ENCODE assay signal across 17 cellular contexts in the genomic region with DNA sequence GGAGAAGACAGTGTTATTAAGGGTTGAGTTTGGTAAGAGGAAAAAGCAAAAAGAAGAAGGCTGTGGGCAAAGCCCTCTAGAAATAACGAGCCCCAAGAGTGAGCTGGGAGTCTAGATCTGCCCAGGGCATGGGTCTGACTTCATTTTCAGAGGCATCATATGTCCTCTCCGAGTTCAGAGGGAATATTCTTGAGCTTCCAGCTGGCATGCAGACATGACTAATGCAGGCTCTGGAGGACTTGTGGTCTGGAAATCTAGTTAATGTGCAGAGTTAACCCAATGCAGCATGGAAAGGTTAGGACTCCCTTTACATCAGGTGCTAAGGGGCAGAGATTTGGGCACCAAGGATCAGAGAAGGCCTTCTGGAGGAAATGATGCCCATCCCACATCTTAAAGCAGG. TPM values are rescaled to one million over a fixed set of nuclear protein-coding genes. Genes with fewer than 3 reads are reported as not detected.
DNase-seq lines count a peak whose midpoint lies in the region; ATAC-seq and TF ChIP-seq lines count a peak whose summit lies in the region.
"Had no signal": no experiment of that assay in that cellular context is flagged by ENCODE, and none has a peak within 500 bp of the region (broad histone marks: within the 10 kb centered on the region; RNA-seq: fewer than 3 reads in every experiment).

No MANE protein-coding gene starts in this region.

- no peak for TF ChIP-seq POLR2A in suprapubic skin (IDR thresholded peaks at IDR 0.05)

- no peaks in the 10 kb centered on the region for H3K4me1 Mint-ChIP-seq in T-helper 2 cell treated with Interferon-gamma antibody and Interleukin-4, amounts not matched to agents 5 μg/mL and 100 μg/mL, for 36 hours (ENCODE audit: low read depth)
- H3K4me1 Mint-ChIP-seq: CD8-positive, alpha-beta memory T cell had no signal

- DNase-seq in ELR (ENCODE audit: low read depth): peak; percentile 77
- DNase-seq in dedifferentiated amniotic fluid mesenchymal stem cell (ENCODE audit: extremely low spot score): peak; percentile 64
- DNase-seq in non-pigmented ciliary epithelial cell (ENCODE audit: low read depth): peak; percentile 57
- no peak for DNase-seq in suprapubic skin (ENCODE audit: low spot score in 2 of 2)
- no peak for DNase-seq in substantia nigra (lab: John Stamatoyannopoulos, UW)
- DNase-seq in T-helper 2 cell treated with Interferon-gamma antibody and Interleukin-4, amounts not matched to agents 5 μg/mL and 100 μg/mL, for 36 hours (ENCODE audit: low spot score): no peak
- DNase-seq: activated naive CD4-positive, alpha-beta T cell; CD8-positive, alpha-beta memory T cell; NCI-H1417; NCI-H526 treated with DMSO at 0.1 percent for 48 hours; Right ventricle myocardium superior; stimulated activated CD4-positive, alpha-beta T cell treated with anti-CD3 and anti-CD28 coated beads, Interleukin-4, amount 100 ng/mL, for 4 hours; stimulated activated naive CD8-positive, alpha-beta T cell treated with anti-CD3 and anti-CD28 coated beads, Interleukin-15, Interleukin-2, amounts not matched to agents 100 U/mL and 50 U/mL, for 24 hours had no signal

- no peaks in the 10 kb centered on the region for H3K27me3 Mint-ChIP-seq in T-helper 2 cell treated with Interferon-gamma antibody and Interleukin-4, amounts not matched to agents 5 μg/mL and 100 μg/mL, for 36 hours (ENCODE audit: low read depth)

- H3K27me3 ChIP-seq in OCI-LY3 (ENCODE audit: low read depth, low read length) (no peaks in the 10 kb centered on the region), suprapubic skin (no peaks in the 10 kb centered on the region)
- H3K27me3 ChIP-seq: esophagus muscularis mucosa had no signal

- H3K9ac ChIP-seq in OCI-LY3 (ENCODE audit: low read length): no peak overlapping the region

- H3K4me2 ChIP-seq in OCI-LY3 (ENCODE audit: low read length): no peak overlapping the region

- no peak overlapping the region for H3K27ac Mint-ChIP-seq in T-helper 2 cell treated with Interferon-gamma antibody and Interleukin-4, amounts not matched to agents 5 μg/mL and 100 μg/mL, for 36 hours
- H3K27ac Mint-ChIP-seq: CD8-positive, alpha-beta memory T cell had no signal

- H3K4me1 ChIP-seq in OCI-LY3 (ENCODE audit: low read length) (no peaks in the 10 kb centered on the region), suprapubic skin (no peaks in the 10 kb centered on the region)
- H3K4me1 ChIP-seq: esophagus muscularis mucosa had no signal

- no peaks in the 10 kb centered on the region for H3K36me3 Mint-ChIP-seq in T-helper 2 cell treated with Interferon-gamma antibody and Interleukin-4, amounts not matched to agents 5 μg/mL and 100 μg/mL, for 36 hours (ENCODE audit: low read depth)

- TF ChIP-seq CTCF in OCI-LY3 (IDR thresholded peaks at IDR 0.05; ENCODE audit: low read depth, low read length) (0 out of 2 replicates have a peak, but pooled peaks have one; percentile 1), suprapubic skin (IDR thresholded peaks at IDR 0.05) (no peak)

- no peaks in the 10 kb centered on the region for H3K79me2 ChIP-seq in OCI-LY3 (ENCODE audit: low read length)

- no peak overlapping the region for H3K4me3 Mint-ChIP-seq in T-helper 2 cell treated with Interferon-gamma antibody and Interleukin-4, amounts not matched to agents 5 μg/mL and 100 μg/mL, for 36 hours
- H3K4me3 Mint-ChIP-seq: CD8-positive, alpha-beta memory T cell had no signal

- H4K20me1 ChIP-seq in OCI-LY3 (ENCODE audit: insufficient read depth, low read length): no peaks in the 10 kb centered on the region

- H3K4me3 ChIP-seq in OCI-LY3 (ENCODE audit: low read length) (no peak overlapping the region), suprapubic skin (no peak overlapping the region)
- H3K4me3 ChIP-seq: esophagus muscularis mucosa had no signal

- ATAC-seq in HG03378 (IDR thresholded peaks at IDR 0.05; ENCODE audit: unreplicated experiment): no peak
- ATAC-seq: stimulated activated naive CD8-positive, alpha-beta T cell treated with anti-CD3 and anti-CD28 coated beads, Interleukin-15, Interleukin-2, amounts not matched to agents 100 U/mL and 50 U/mL, for 24 hours had no signal

- no peaks in the 10 kb centered on the region for H3K9me3 ChIP-seq in OCI-LY3 (ENCODE audit: insufficient read depth, low read length)
- H3K9me3 ChIP-seq in suprapubic skin: peaks cover 4% of the 10 kb centered on the region

- no peak overlapping the region for H2AFZ ChIP-seq in OCI-LY3 (ENCODE audit: low read depth, low read length)

- H3K27ac ChIP-seq in OCI-LY3 (ENCODE audit: low read length) (no peak overlapping the region), suprapubic skin (no peak overlapping the region), substantia nigra (ENCODE audit: low read depth, low read length, poor library complexity, severe bottlenecking) (no peak overlapping the region)
- H3K27ac ChIP-seq: esophagus muscularis mucosa had no signal

- no peaks in the 10 kb centered on the region for H3K9me3 Mint-ChIP-seq in T-helper 2 cell treated with Interferon-gamma antibody and Interleukin-4, amounts not matched to agents 5 μg/mL and 100 μg/mL, for 36 hours

- WGBS in suprapubic skin: 44% methylated on average over 2 of the region's 2 CpGs

- no peak for TF ChIP-seq EP300 in suprapubic skin (IDR thresholded peaks at IDR 0.05)

- H3K36me3 ChIP-seq in OCI-LY3 (replicated peaks; ENCODE audit: low read depth, low read length) (no peaks in the 10 kb centered on the region), suprapubic skin (no peaks in the 10 kb centered on the region)
- H3K36me3 ChIP-seq: esophagus muscularis mucosa had no signal

RNA-seq across cellular contexts. Expression of a gene that starts 7.3 kb away (rescaled TPM):
- total RNA-seq in suprapubic skin: under 1 TPM in 1 of 4 donors, not detected in 3; 0.56 TPM
- total RNA-seq: CD8-positive, alpha-beta memory T cell; esophagus muscularis mucosa; pulmonary artery endothelial cell; Right ventricle myocardium superior had no signal

Comparison
In these comparisons a context has a peak if more than half of its experiments do, and no peak if none do; other contexts are left out.
1. DNase-seq: peak in ELR (single experiment), dedifferentiated amniotic fluid mesenchymal stem cell (single experiment) and non-pigmented ciliary epithelial cell (single experiment); none in suprapubic skin (0 of 2), substantia nigra (0 of 49) and T-helper 2 cell treated with Interferon-gamma antibody and Interleukin-4, amounts not matched to agents 5 μg/mL and 100 μg/mL, for 36 hours (single experiment).